2 cellular contexts compared by ENCODE assay signal in the genomic region with DNA sequence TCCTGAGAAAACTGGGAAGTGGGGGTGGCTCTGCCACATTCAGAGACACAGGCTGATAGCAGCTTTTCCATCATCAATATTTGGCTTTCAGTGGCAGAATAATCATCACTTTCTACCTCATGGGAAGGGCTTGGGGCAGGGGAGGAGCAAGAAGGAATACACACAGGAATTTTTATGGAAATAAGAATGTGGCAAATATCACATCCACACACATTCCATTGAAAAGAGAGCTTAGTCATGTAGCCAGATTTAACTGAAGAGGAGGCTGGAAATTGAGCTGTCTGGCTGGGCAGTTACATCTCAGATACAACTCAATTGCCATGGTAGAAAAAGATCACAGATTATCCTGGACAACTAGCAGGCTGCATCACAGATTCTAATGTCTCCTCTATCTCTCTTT.
TF ChIP-seq lines count a peak whose summit lies in the region.

No MANE protein-coding gene starts in this region.

TF ChIP-seq in SK-N-SH treated with all-trans-retinoic acid at 6 μM for 48 hours, 23 proteins besides CTCF, POLR2A, EP300 and RAD21 (continued from another document):
- no peak for TF ChIP-seq ZNF70 (CRISPR knock-in tag; IDR thresholded peaks at IDR 0.05)
- no peak for TF ChIP-seq TOX (CRISPR knock-in tag; IDR thresholded peaks at IDR 0.05; ENCODE audit: borderline replicate concordance)

TF ChIP-seq in SK-N-SH, 30 proteins besides CTCF, POLR2A, EP300 and RAD21:
- TF ChIP-seq, protein P1, sequence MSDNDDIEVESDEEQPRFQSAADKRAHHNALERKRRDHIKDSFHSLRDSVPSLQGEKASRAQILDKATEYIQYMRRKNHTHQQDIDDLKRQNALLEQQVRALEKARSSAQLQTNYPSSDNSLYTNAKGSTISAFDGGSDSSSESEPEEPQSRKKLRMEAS (IDR thresholded peaks at IDR 0.05; ENCODE audit: low read depth), result no peak
- TF ChIP-seq JUND (IDR thresholded peaks at IDR 0.05) (no peak), MEF2A (IDR thresholded peaks at IDR 0.05; ENCODE audit: borderline replicate concordance, low read depth) (no peak), ELF1 (IDR thresholded peaks at IDR 0.05) (no peak), NRF1 (IDR thresholded peaks at IDR 0.05; ENCODE audit: low read depth, low read length) (no peak), NFIC (IDR thresholded peaks at IDR 0.05; ENCODE audit: borderline replicate concordance) (no peak), PBX3 (IDR thresholded peaks at IDR 0.05) (no peak), SMC3 (IDR thresholded peaks at IDR 0.05; ENCODE audit: low read depth, low read length) (no peak), RXRA (IDR thresholded peaks at IDR 0.05; ENCODE audit: borderline replicate concordance, low read depth) (no peak), GATA2 (CRISPR knock-in tag; IDR thresholded peaks at IDR 0.05) (no peak), MXI1 (IDR thresholded peaks at IDR 0.05; ENCODE audit: low read depth, low read length) (no peak)
- TF ChIP-seq, protein P2, sequence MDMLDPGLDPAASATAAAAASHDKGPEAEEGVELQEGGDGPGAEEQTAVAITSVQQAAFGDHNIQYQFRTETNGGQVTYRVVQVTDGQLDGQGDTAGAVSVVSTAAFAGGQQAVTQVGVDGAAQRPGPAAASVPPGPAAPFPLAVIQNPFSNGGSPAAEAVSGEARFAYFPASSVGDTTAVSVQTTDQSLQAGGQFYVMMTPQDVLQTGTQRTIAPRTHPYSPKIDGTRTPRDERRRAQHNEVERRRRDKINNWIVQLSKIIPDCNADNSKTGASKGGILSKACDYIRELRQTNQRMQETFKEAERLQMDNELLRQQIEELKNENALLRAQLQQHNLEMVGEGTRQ (IDR thresholded peaks at IDR 0.05; ENCODE audit: borderline replicate concordance, low read depth, low read length), result no peak
- TF ChIP-seq, protein P3, sequence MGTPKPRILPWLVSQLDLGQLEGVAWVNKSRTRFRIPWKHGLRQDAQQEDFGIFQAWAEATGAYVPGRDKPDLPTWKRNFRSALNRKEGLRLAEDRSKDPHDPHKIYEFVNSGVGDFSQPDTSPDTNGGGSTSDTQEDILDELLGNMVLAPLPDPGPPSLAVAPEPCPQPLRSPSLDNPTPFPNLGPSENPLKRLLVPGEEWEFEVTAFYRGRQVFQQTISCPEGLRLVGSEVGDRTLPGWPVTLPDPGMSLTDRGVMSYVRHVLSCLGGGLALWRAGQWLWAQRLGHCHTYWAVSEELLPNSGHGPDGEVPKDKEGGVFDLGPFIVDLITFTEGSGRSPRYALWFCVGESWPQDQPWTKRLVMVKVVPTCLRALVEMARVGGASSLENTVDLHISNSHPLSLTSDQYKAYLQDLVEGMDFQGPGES (IDR thresholded peaks at IDR 0.05; ENCODE audit: low read depth, low read length), result no peak
